Comparison of ENCODE assay signal across 12 cellular contexts in the genomic region with DNA sequence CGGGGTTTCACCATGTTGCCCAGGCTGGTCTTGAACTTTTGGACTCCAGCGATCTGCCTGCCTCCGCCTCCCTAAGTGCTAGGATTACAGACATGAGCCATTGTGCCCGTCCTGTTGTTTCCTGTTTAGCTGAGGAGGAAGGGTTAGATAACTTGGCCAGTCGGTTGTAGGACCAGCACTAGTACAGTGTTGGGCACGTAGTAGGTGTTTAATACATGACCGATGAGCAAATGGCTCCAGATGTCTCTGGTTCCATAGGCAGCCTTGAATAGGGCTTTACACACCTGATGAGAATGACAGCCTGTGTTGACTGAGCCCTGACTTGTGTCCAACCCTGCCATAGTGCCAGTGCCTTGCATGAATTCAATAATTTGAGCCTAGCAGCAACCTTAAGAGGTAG. TPM values are rescaled to one million over a fixed set of nuclear protein-coding genes. Genes with fewer than 3 reads are reported as not detected.
DNase-seq lines count a peak whose midpoint lies in the region; ATAC-seq, FAIRE-seq and TF ChIP-seq lines count a peak whose summit lies in the region.
"Had no signal": no experiment of that assay in that cellular context is flagged by ENCODE, and none has a peak within 500 bp of the region (broad histone marks: within the 10 kb centered on the region; RNA-seq: fewer than 3 reads in every experiment).

No MANE protein-coding gene starts in this region.

- peaks cover 58% of the 10 kb centered on the region for H3K36me3 Mint-ChIP-seq in GM23338 (ENCODE audit: low read depth)
- H3K36me3 Mint-ChIP-seq in activated naive CD8-positive, alpha-beta T cell treated with anti-CD3 and anti-CD28 coated beads, Interleukin-2, amount 10 ng/mL, durations not matched to agents 7 days and 5 days = peaks cover 13% of the 10 kb centered on the region

- H3K36me3 ChIP-seq in GM23338 (ENCODE audit: insufficient read depth) (no peaks in the 10 kb centered on the region), mesendoderm (ENCODE audit: control insufficient read depth, insufficient read depth, low read length) (peaks cover 6% of the 10 kb centered on the region), aorta (ENCODE audit: control insufficient read depth in 1 of 2, insufficient read depth in 2 of 2, low read length in 1 of 2) (no peaks in the 10 kb centered on the region)

- TF ChIP-seq RAD21 in A549 (conservative IDR thresholded peaks at IDR 0.05 in 1 of 2, IDR thresholded peaks at IDR 0.05 in 1 of 2) = no peak

- DNase-seq in A549 (ENCODE audit: low read depth in 1 of 2, low spot score in 1 of 2) (no peak), GM23338 (ENCODE audit: low spot score) (no peak), mesendoderm (no peak), left colon (no peak), left lobe of liver (ENCODE audit: low spot score) (no peak), aorta (no peak)
- DNase-seq in activated naive CD8-positive, alpha-beta T cell treated with anti-CD3 and anti-CD28 coated beads, Interleukin-2, amount 10 ng/mL, durations not matched to agents 7 days and 5 days = no peak
- DNase-seq: body of pancreas, head of caudate nucleus, NCI-H510A, T1000 had no signal

- no peak overlapping the region for H3K27ac Mint-ChIP-seq in GM23338
- peak overlapping the region; percentile 19 for H3K27ac Mint-ChIP-seq in activated naive CD8-positive, alpha-beta T cell treated with anti-CD3 and anti-CD28 coated beads, Interleukin-2, amount 10 ng/mL, durations not matched to agents 7 days and 5 days

- H2BK120ac ChIP-seq in mesendoderm (ENCODE audit: low read depth, low read length) = no peak overlapping the region

- peaks cover 18% of the 10 kb centered on the region for H3K79me1 ChIP-seq in mesendoderm (ENCODE audit: low read length)

- H3K4me1 Mint-ChIP-seq in GM23338 = peaks cover 36% of the 10 kb centered on the region
- H3K4me1 Mint-ChIP-seq in activated naive CD8-positive, alpha-beta T cell treated with anti-CD3 and anti-CD28 coated beads, Interleukin-2, amount 10 ng/mL, durations not matched to agents 7 days and 5 days = peaks cover 36% of the 10 kb centered on the region

- H3K56ac ChIP-seq in mesendoderm (ENCODE audit: low read length) = peak overlapping the region; percentile 60

- H2BK5ac ChIP-seq in mesendoderm (ENCODE audit: low read length) = no peak overlapping the region

- H4K5ac ChIP-seq in mesendoderm (ENCODE audit: low read length) = no peak overlapping the region

- no peak overlapping the region for H2BK15ac ChIP-seq in mesendoderm (replicated peaks; ENCODE audit: low read depth)

- H3K23ac ChIP-seq in mesendoderm (ENCODE audit: low read length) = no peak overlapping the region

- FAIRE-seq in A549 (lab: Jason Lieb, UNC) = no peak

- ATAC-seq in A549 = no peak
- no peak for ATAC-seq in GM23338
- ATAC-seq in activated naive CD8-positive, alpha-beta T cell treated with anti-CD3 and anti-CD28 coated beads, Interleukin-2, amount 10 ng/mL, durations not matched to agents 7 days and 5 days (ENCODE audit: low read depth) = no peak
- no peak for ATAC-seq in left colon
- no peak for ATAC-seq in left lobe of liver
- no peak for ATAC-seq in GM18519 (IDR thresholded peaks at IDR 0.05; ENCODE audit: low FRiP score, unreplicated experiment)
- no peak for ATAC-seq in aorta (ENCODE audit: low FRiP score)
- ATAC-seq: body of pancreas had no signal

- peaks cover 15% of the 10 kb centered on the region for H3K27me3 Mint-ChIP-seq in GM23338 (ENCODE audit: insufficient read depth, low read depth, poor library complexity)
- H3K27me3 Mint-ChIP-seq in activated naive CD8-positive, alpha-beta T cell treated with anti-CD3 and anti-CD28 coated beads, Interleukin-2, amount 10 ng/mL, durations not matched to agents 7 days and 5 days = no peaks in the 10 kb centered on the region

- CTCF ChIA-PET in A549 (lab: Yijun Ruan, JAX) = interaction anchor here (0.8 to 2.0 kb wide), 4 partner anchors 9 to 43 kb away, joined by 3 to 5 read pairs (median 3); no protein-coding TSS in a partner anchor

- peak overlapping the region; percentile 93 for H3K4me3 Mint-ChIP-seq in GM23338
- H3K4me3 Mint-ChIP-seq in activated naive CD8-positive, alpha-beta T cell treated with anti-CD3 and anti-CD28 coated beads, Interleukin-2, amount 10 ng/mL, durations not matched to agents 7 days and 5 days = peak overlapping the region; percentile 47

- peaks cover 77% of the 10 kb centered on the region for H3K79me2 ChIP-seq in GM23338 (replicated peaks; ENCODE audit: insufficient read depth)
- H3K79me2 ChIP-seq in mesendoderm (ENCODE audit: control insufficient read depth, insufficient read depth, low read length) = peaks cover 72% of the 10 kb centered on the region

- peak overlapping the region; percentile 71; the same call in 1 of the 3 replicates for H3K4me3 ChIP-seq in A549
- H3K4me3 ChIP-seq in GM23338 = peak overlapping the region; percentile 99
- no peak overlapping the region for H3K4me3 ChIP-seq in mesendoderm (ENCODE audit: low read length)
- H3K4me3 ChIP-seq in aorta (ENCODE audit: low read length in 2 of 2) = no peak overlapping the region

- H2AK5ac ChIP-seq in mesendoderm (ENCODE audit: low read length) = no peak overlapping the region

- TF ChIP-seq CTCF in A549 (IDR thresholded peaks at IDR 0.05) = no peak
- TF ChIP-seq CTCF in GM23338 (conservative IDR thresholded peaks at IDR 0.05; ENCODE audit: low read depth in 2 of 2) = no peak

- peaks cover 32% of the 10 kb centered on the region for H3K4me1 ChIP-seq in A549
- H3K4me1 ChIP-seq in GM23338 (ENCODE audit: insufficient read depth) = peaks cover 25% of the 10 kb centered on the region
- peaks cover 7% of the 10 kb centered on the region for H3K4me1 ChIP-seq in mesendoderm (ENCODE audit: control insufficient read depth, low read depth, low read length)
- no peaks in the 10 kb centered on the region for H3K4me1 ChIP-seq in aorta (ENCODE audit: control insufficient read depth in 1 of 2, insufficient read depth in 2 of 2, low read length in 2 of 2)

- H3K4ac ChIP-seq in mesendoderm (ENCODE audit: low read depth, low read length) = no peak overlapping the region

- POLR2A ChIA-PET in A549 (lab: Yijun Ruan, JAX) = no interaction called here
- POLR2A ChIA-PET in activated naive CD8-positive, alpha-beta T cell treated with anti-CD3 and anti-CD28 coated beads, Interleukin-2, amount 10 ng/mL, durations not matched to agents 7 days and 5 days (lab: Charles Lee) = no interaction called here

- H3K27ac ChIP-seq in A549 (peak overlapping the region in 1 of 2 experiments; percentile 1; a peak in 1 of 6 replicates), GM23338 (ENCODE audit: low read depth) (0 out of 2 replicates have a peak overlapping the region, but pooled peaks have one; percentile 39), mesendoderm (ENCODE audit: low read depth, low read length) (no peak overlapping the region), aorta (ENCODE audit: low read depth in 1 of 2, low read length in 2 of 2) (no peak overlapping the region)

- H3K27me3 ChIP-seq in GM23338 (ENCODE audit: insufficient read depth) (no peaks in the 10 kb centered on the region), mesendoderm (ENCODE audit: insufficient read depth, low read length, poor library complexity) (no peaks in the 10 kb centered on the region), aorta (ENCODE audit: control insufficient read depth in 1 of 2, insufficient read depth in 2 of 2, low read length in 1 of 2) (no peaks in the 10 kb centered on the region)
- H3K27me3 ChIP-seq: body of pancreas had no signal

- peaks cover 34% of the 10 kb centered on the region for H3F3A ChIP-seq in GM23338 (replicated peaks; ENCODE audit: low read depth)

- peak overlapping the region; percentile 32 for H3K9ac ChIP-seq in mesendoderm (ENCODE audit: low read length)

- no peak overlapping the region for H2AFZ ChIP-seq in GM23338

- no peaks in the 10 kb centered on the region; the same call in 1 of the 3 replicates for H3K9me3 Mint-ChIP-seq in GM23338
- no peaks in the 10 kb centered on the region for H3K9me3 Mint-ChIP-seq in activated naive CD8-positive, alpha-beta T cell treated with anti-CD3 and anti-CD28 coated beads, Interleukin-2, amount 10 ng/mL, durations not matched to agents 7 days and 5 days

- 89% methylated on average over 7 of the region's 7 CpGs for WGBS in A549 (ENCODE audit: missing lambda C conversion rate)
- WGBS in mesendoderm (ENCODE audit: extremely low coverage, insufficient coverage, low lambda C conversion rate) = no CpG with 5 or more reads among the region's 7 CpGs
- WGBS in aorta, 2 donors = 72 to 79% methylated on average over 7 of the region's 7 CpGs

- no peak overlapping the region for H3K18ac ChIP-seq in mesendoderm (ENCODE audit: low read length)

- no peaks in the 10 kb centered on the region for H3K9me2 ChIP-seq in GM23338 (ENCODE audit: insufficient read depth)

- no peak for TF ChIP-seq EP300 in A549 (IDR thresholded peaks at IDR 0.05)

- no peak overlapping the region for H4K8ac ChIP-seq in mesendoderm (ENCODE audit: low read depth, low read length)

- no peak for TF ChIP-seq POLR2A in A549 (IDR thresholded peaks at IDR 0.05; ENCODE audit: low read length)

- H3K9me3 ChIP-seq in A549 (no peaks in the 10 kb centered on the region), aorta (ENCODE audit: control insufficient read depth, low read length) (no peaks in the 10 kb centered on the region)
- H3K9me3 ChIP-seq: body of pancreas had no signal

- peak overlapping the region; percentile 89 for H3K4me2 ChIP-seq in A549
- H3K4me2 ChIP-seq in GM23338 = peak overlapping the region; percentile 96; the same call in 1 of the 2 replicates
- H3K4me2 ChIP-seq in mesendoderm (ENCODE audit: low read length) = peak overlapping the region; percentile 20

- intact Hi-C loops in left colon (cut with DNase I, micrococcal nuclease) = no loop called here
- intact Hi-C loops in aorta (cut with DNase I) = no loop called here

- peaks cover 43% of the 10 kb centered on the region for H4K20me1 ChIP-seq in GM23338 (replicated peaks; ENCODE audit: insufficient read depth)

RNA-seq across cellular contexts. Expression of gene EHMT1, which starts 1.8 kb away (rescaled TPM):
- 33.6 and 41.3 TPM in 2 replicates for polyA plus RNA-seq in A549 (2011; rRNA removed)
- polyA plus RNA-seq in A549 (2012; cell fraction: cytosol; rRNA removed) = 47.5 and 56.3 TPM in 2 replicates
- 181 and 185 TPM in 2 replicates for polyA plus RNA-seq in A549 (2012; cell fraction: nucleus; rRNA removed)
- polyA plus RNA-seq in A549 (2017; fragmentation: RNase III; extraction: RNeasy Plus Mini Kit Qiagen cat#74134 plus additional on column Dnase treatment) = 45.6 to 52.9 TPM (median 48.0 TPM) in 3 replicates
- 68.5 and 82.6 TPM in 2 replicates for polyA minus RNA-seq in A549 (2011; rRNA and poly(A)+ RNA removed)
- total RNA-seq in GM23338 (2014; rRNA removed; shearing (Covaris generic)) = 160 and 177 TPM in 2 replicates
- polyA plus RNA-seq in GM23338 (2016; fragmentation: Nextera tagmentation; extraction: Ambion mirVana) = 162 and 166 TPM in 2 replicates
- total RNA-seq in activated naive CD8-positive, alpha-beta T cell treated with anti-CD3 and anti-CD28 coated beads, Interleukin-2, amount 10 ng/mL, durations not matched to agents 7 days and 5 days = 100 to 1,000 TPM; 111 to 118 TPM
- 64.8 TPM for polyA plus RNA-seq in mesendoderm (2013, experiment 1 of 2)
- polyA plus RNA-seq in mesendoderm (2013, experiment 2 of 2) = 67.8 TPM
- total RNA-seq in left colon = 10 to 100 TPM; 72.2 to 98.4 TPM
- total RNA-seq in left lobe of liver = 64.2 TPM
- total RNA-seq in aorta = 10 to 100 TPM; 68.9 to 85.8 TPM
- 10 to 100 TPM; 14.7 to 33.2 TPM for polyA plus RNA-seq in aorta

RNA-seq across cellular contexts. Expression of gene ARRDC1, which starts 15.1 kb away (rescaled TPM):
- polyA plus RNA-seq in A549 (2011; rRNA removed) = 20.7 and 23.8 TPM in 2 replicates
- 39.7 and 49.8 TPM in 2 replicates for polyA plus RNA-seq in A549 (2012; cell fraction: cytosol; rRNA removed)
- 268 and 290 TPM in 2 replicates for polyA plus RNA-seq in A549 (2012; cell fraction: nucleus; rRNA removed)
- 20.6 to 22.5 TPM (median 22.0 TPM) in 3 replicates for polyA plus RNA-seq in A549 (2017; fragmentation: RNase III; extraction: RNeasy Plus Mini Kit Qiagen cat#74134 plus additional on column Dnase treatment)
- 25.8 and 32.7 TPM in 2 replicates for polyA minus RNA-seq in A549 (2011; rRNA and poly(A)+ RNA removed)
- total RNA-seq in GM23338 (2014; rRNA removed; shearing (Covaris generic)) = 33.9 and 63.8 TPM in 2 replicates
- polyA plus RNA-seq in GM23338 (2016; fragmentation: Nextera tagmentation; extraction: Ambion mirVana) = 33.5 and 36.6 TPM in 2 replicates
- 10 to 100 TPM; 62.8 to 64.6 TPM for total RNA-seq in activated naive CD8-positive, alpha-beta T cell treated with anti-CD3 and anti-CD28 coated beads, Interleukin-2, amount 10 ng/mL, durations not matched to agents 7 days and 5 days
- polyA plus RNA-seq in mesendoderm (2013, experiment 1 of 2) = 12.8 TPM
- polyA plus RNA-seq in mesendoderm (2013, experiment 2 of 2) = 11.7 TPM
- total RNA-seq in left colon = 100 to 1,000 TPM in 1 of 2 donors, 10 to 100 TPM in 1; 89.5 to 120 TPM
- total RNA-seq in left lobe of liver = 29.0 TPM
- total RNA-seq in aorta = 10 to 100 TPM; 20.6 to 35.6 TPM
- polyA plus RNA-seq in aorta = 10 to 100 TPM; 26.8 to 58.9 TPM

RNA-seq across cellular contexts. Expression of gene ZMYND19, which starts 30.3 kb away (rescaled TPM):
- polyA plus RNA-seq in A549 (2011; rRNA removed) (16.0 and 19.6 TPM in 2 replicates), A549 (2017; fragmentation: RNase III; extraction: RNeasy Plus Mini Kit Qiagen cat#74134 plus additional on column Dnase treatment) (35.7 to 38.7 TPM (median 37.5 TPM) in 3 replicates), GM23338 (2016; fragmentation: Nextera tagmentation; extraction: Ambion mirVana) (25.8 and 41.7 TPM in 2 replicates), aorta (10 to 100 TPM in 1 of 2 donors, 1 to 10 TPM in 1; 8.0 to 15.0 TPM)
- polyA plus RNA-seq in A549 (2012; cell fraction: cytosol; rRNA removed) = 42.7 and 47.2 TPM in 2 replicates
- 66.6 and 82.2 TPM in 2 replicates for polyA plus RNA-seq in A549 (2012; cell fraction: nucleus; rRNA removed)
- 14.8 and 16.1 TPM in 2 replicates for polyA minus RNA-seq in A549 (2011; rRNA and poly(A)+ RNA removed)
- 50.3 and 58.5 TPM in 2 replicates for total RNA-seq in GM23338 (2014; rRNA removed; shearing (Covaris generic))
- 10 to 100 TPM; 31.3 to 33.0 TPM for total RNA-seq in activated naive CD8-positive, alpha-beta T cell treated with anti-CD3 and anti-CD28 coated beads, Interleukin-2, amount 10 ng/mL, durations not matched to agents 7 days and 5 days
- polyA plus RNA-seq in mesendoderm (2013, experiment 1 of 2) = 30.2 TPM
- polyA plus RNA-seq in mesendoderm (2013, experiment 2 of 2) = 29.7 TPM
- total RNA-seq in left colon (10 to 100 TPM; 12.5 to 22.4 TPM), left lobe of liver (13.0 TPM), aorta (10 to 100 TPM; 10.3 to 12.8 TPM)

RNA-seq across cellular contexts. Expression of gene DPH7, which starts 41.9 kb away (rescaled TPM):
- polyA plus RNA-seq in A549 (2011; rRNA removed) (26.7 and 28.2 TPM in 2 replicates), A549 (2017; fragmentation: RNase III; extraction: RNeasy Plus Mini Kit Qiagen cat#74134 plus additional on column Dnase treatment) (28.8 to 35.2 TPM (median 33.4 TPM) in 3 replicates), GM23338 (2016; fragmentation: Nextera tagmentation; extraction: Ambion mirVana) (44.5 and 48.8 TPM in 2 replicates), aorta (10 to 100 TPM in 1 of 2 donors, 1 to 10 TPM in 1; 9.9 to 94.0 TPM)
- polyA plus RNA-seq in A549 (2012; cell fraction: cytosol; rRNA removed) = 43.3 and 46.0 TPM in 2 replicates
- 131 and 139 TPM in 2 replicates for polyA plus RNA-seq in A549 (2012; cell fraction: nucleus; rRNA removed)
- 18.9 and 20.0 TPM in 2 replicates for polyA minus RNA-seq in A549 (2011; rRNA and poly(A)+ RNA removed)
- total RNA-seq in GM23338 (2014; rRNA removed; shearing (Covaris generic)) = 53.7 and 68.8 TPM in 2 replicates
- total RNA-seq in activated naive CD8-positive, alpha-beta T cell treated with anti-CD3 and anti-CD28 coated beads, Interleukin-2, amount 10 ng/mL, durations not matched to agents 7 days and 5 days = 10 to 100 TPM; 49.1 to 49.2 TPM
- polyA plus RNA-seq in mesendoderm (2013, experiment 1 of 2) = 31.5 TPM
- polyA plus RNA-seq in mesendoderm (2013, experiment 2 of 2) = 31.5 TPM
- total RNA-seq in left colon (10 to 100 TPM; 21.7 to 27.5 TPM), left lobe of liver (14.4 TPM), aorta (10 to 100 TPM; 24.8 to 35.7 TPM)

Comparison
In these comparisons a context has a peak if more than half of its experiments do, and no peak if none do; other contexts are left out.
1. H3K4me2 ChIP-seq: peak in every context shown above with its lines; median percentile 96 in GM23338; 89 in A549; 20 in mesendoderm.
2. H3K4me3 ChIP-seq: peak in A549 (single experiment) and GM23338 (single experiment); none in mesendoderm (single experiment) and aorta (0 of 2).